Comparison of ENCODE assay signal across 8 cellular contexts in genomic region chr11:88529426-88529825, GRCh38.
"Had no signal": no experiment of that assay in that cellular context is flagged by ENCODE, and none has a peak within 500 bp of the region (broad histone marks: within the 10 kb centered on the region; RNA-seq: fewer than 3 reads in every experiment).

No MANE protein-coding gene starts in this region.

- DNase-seq: H9, HCEC 1CT, KBM-7 had no signal

- H3K4me3 Mint-ChIP-seq: GM23338, H9, IgD-negative memory B cell had no signal

- H3K9me3 Mint-ChIP-seq: GM23338, H9 had no signal

- ATAC-seq: GM23338, HepG2 had no signal

- H3K27ac Mint-ChIP-seq: GM23338, H9, IgD-negative memory B cell had no signal

- H3K4me1 Mint-ChIP-seq: GM23338, H9, IgD-negative memory B cell had no signal

- H3K4me3 ChIP-seq: GM23338 had no signal

- H3K36me3 Mint-ChIP-seq: IgD-negative memory B cell had no signal

- H3K27ac ChIP-seq: HL-60, KMS-11 had no signal
